ENCODE assay signal across 14 cellular contexts in genomic region chr13:74250738-74251190, GRCh38.
DNase-seq lines count a peak whose midpoint lies in the region; ATAC-seq and TF ChIP-seq lines count a peak whose summit lies in the region.
"Had no signal": no experiment of that assay in that cellular context is flagged by ENCODE, and none has a peak within 500 bp of the region (broad histone marks: within the 10 kb centered on the region; RNA-seq: fewer than 3 reads in every experiment).

No MANE protein-coding gene starts in this region.

- H3K4me1 Mint-ChIP-seq in MCF 10A (ENCODE audit: insufficient read depth, unreplicated experiment), result peaks cover 35% of the 10 kb centered on the region
- peaks cover 87% of the 10 kb centered on the region for H3K4me1 Mint-ChIP-seq in stimulated activated naive CD8-positive, alpha-beta T cell treated with anti-CD3 and anti-CD28 coated beads, Interleukin-15, amount 100 ng/mL, for 72 hours

- no peaks in the 10 kb centered on the region for H3K36me3 Mint-ChIP-seq in MCF 10A (ENCODE audit: insufficient read depth, unreplicated experiment)

- no peak for TF ChIP-seq CTCF in MCF 10A (IDR thresholded peaks at IDR 0.05; ENCODE audit: unreplicated experiment)
- no peak for TF ChIP-seq CTCF in breast epithelium (IDR thresholded peaks at IDR 0.05)
- no peak for TF ChIP-seq CTCF in vagina (IDR thresholded peaks at IDR 0.05)

- TF ChIP-seq POLR2A in breast epithelium (IDR thresholded peaks at IDR 0.05) (no peak), vagina (IDR thresholded peaks at IDR 0.05) (no peak)

- CTCF ChIA-PET in MCF 10A (lab: Yijun Ruan, JAX), result interaction anchor here (0.6 to 0.7 kb wide), 4 partner anchors 35 to 124 kb away, joined by 3 read pairs; no protein-coding TSS in a partner anchor

- ATAC-seq in stimulated activated naive CD8-positive, alpha-beta T cell treated with anti-CD3 and anti-CD28 coated beads, Interleukin-15, amount 100 ng/mL, for 72 hours, result peak; percentile 41
- ATAC-seq: T-helper 17 cell had no signal

- H3K36me3 ChIP-seq in breast epithelium (no peaks in the 10 kb centered on the region), vagina (no peaks in the 10 kb centered on the region)
- H3K36me3 ChIP-seq: adrenal gland, BLaER1 had no signal

- H3K9me3 ChIP-seq in breast epithelium (peaks cover 0 to 4% of the 10 kb centered on the region in 2 donors), vagina (no peaks in the 10 kb centered on the region)
- H3K9me3 ChIP-seq: adrenal gland, BLaER1, psoas muscle had no signal

- POLR2A ChIA-PET in MCF 10A (lab: Yijun Ruan, JAX), result interaction anchor here (0.6 to 1.4 kb wide), 3 partner anchors 26 to 119 kb away, joined by 3 read pairs; no protein-coding TSS in a partner anchor

- H3K27me3 ChIP-seq in breast epithelium (no peaks in the 10 kb centered on the region), vagina (no peaks in the 10 kb centered on the region)
- H3K27me3 ChIP-seq: adrenal gland, BLaER1 had no signal

- no peak overlapping the region for H3K4me3 Mint-ChIP-seq in MCF 10A (ENCODE audit: unreplicated experiment)
- no peak overlapping the region for H3K4me3 Mint-ChIP-seq in stimulated activated naive CD8-positive, alpha-beta T cell treated with anti-CD3 and anti-CD28 coated beads, Interleukin-15, amount 100 ng/mL, for 72 hours

- no peak overlapping the region for H3K27ac Mint-ChIP-seq in MCF 10A (ENCODE audit: low read depth, unreplicated experiment)
- H3K27ac Mint-ChIP-seq in stimulated activated naive CD8-positive, alpha-beta T cell treated with anti-CD3 and anti-CD28 coated beads, Interleukin-15, amount 100 ng/mL, for 72 hours, result no peak overlapping the region

- intact Hi-C loops in MCF 10A (cut with micrococcal nuclease) (no loop called here), breast epithelium (cut with DNase I; ENCODE audit: low total_unique reads) (no loop called here), vagina (cut with DNase I) (no loop called here)

- DNase-seq in MCF 10A (ENCODE audit: unreplicated experiment) (peak; percentile 69), breast epithelium (ENCODE audit: low spot score in 2 of 2) (no peak), SK-N-DZ (ENCODE audit: low spot score) (peak; percentile 52), fibroblast of gingiva (ENCODE audit: low read depth) (peak; percentile 50), kidney glomerular epithelial cell (lab: John Stamatoyannopoulos, UW) (no peak), activated gamma-delta T cell (lab: John Stamatoyannopoulos, UW) (no peak), vagina (ENCODE audit: extremely low spot score in 2 of 2) (no peak)
- no peak for DNase-seq in stimulated activated naive CD8-positive, alpha-beta T cell treated with anti-CD3 and anti-CD28 coated beads, Interleukin-15, amount 100 ng/mL, for 72 hours
- DNase-seq: adrenal gland; NCI-H2107; psoas muscle; stimulated activated CD4-positive, alpha-beta T cell treated with anti-CD3 and anti-CD28 coated beads, Interleukin-2, amount 100 ng/mL, for 24 hours; T-helper 17 cell had no signal

- peaks cover 12% of the 10 kb centered on the region for H3K9me3 Mint-ChIP-seq in MCF 10A (ENCODE audit: unreplicated experiment)
- H3K9me3 Mint-ChIP-seq in stimulated activated naive CD8-positive, alpha-beta T cell treated with anti-CD3 and anti-CD28 coated beads, Interleukin-15, amount 100 ng/mL, for 72 hours, result no peaks in the 10 kb centered on the region

- H3K4me1 ChIP-seq in breast epithelium, result no peaks in the 10 kb centered on the region
- H3K4me1 ChIP-seq in vagina, result no peaks in the 10 kb centered on the region
- H3K4me1 ChIP-seq: adrenal gland, BLaER1 had no signal

- H3K27me3 Mint-ChIP-seq in MCF 10A (ENCODE audit: insufficient read depth, unreplicated experiment), result no peaks in the 10 kb centered on the region
- no peaks in the 10 kb centered on the region for H3K27me3 Mint-ChIP-seq in stimulated activated naive CD8-positive, alpha-beta T cell treated with anti-CD3 and anti-CD28 coated beads, Interleukin-15, amount 100 ng/mL, for 72 hours
- H3K27me3 Mint-ChIP-seq: T-helper 17 cell had no signal

- no peak overlapping the region for H3K4me3 ChIP-seq in breast epithelium
- no peak overlapping the region for H3K4me3 ChIP-seq in vagina
- H3K4me3 ChIP-seq: adrenal gland, BLaER1, psoas muscle had no signal

- H3K27ac ChIP-seq in breast epithelium, result no peak overlapping the region
- no peak overlapping the region for H3K27ac ChIP-seq in vagina
- H3K27ac ChIP-seq: adrenal gland, BLaER1, psoas muscle had no signal

- no TSS peak for BruUV-seq in MCF 10A (replicated peaks; lab: Mats Ljungman, UMichigan)

Comparison
In these comparisons a context has a peak if more than half of its experiments do, and no peak if none do; other contexts are left out.
1. DNase-seq: peak in MCF 10A (single experiment), SK-N-DZ (single experiment) and fibroblast of gingiva (single experiment); none in breast epithelium (0 of 2), stimulated activated naive CD8-positive, alpha-beta T cell treated with anti-CD3 and anti-CD28 coated beads, Interleukin-15, amount 100 ng/mL, for 72 hours (0 of 2), kidney glomerular epithelial cell (single experiment), activated gamma-delta T cell (single experiment) and vagina (0 of 2).